ENCODE assay signal across 28 cellular contexts in genomic region chr13:49867834-49868233, GRCh38.
"Had no signal": no experiment of that assay in that cellular context is flagged by ENCODE, and none has a peak within 500 bp of the region (broad histone marks: within the 10 kb centered on the region; RNA-seq: fewer than 3 reads in every experiment).

No MANE protein-coding gene starts in this region.

- FAIRE-seq: urothelium cell line had no signal

- H3K27me3 Mint-ChIP-seq: stimulated activated naive CD8-positive, alpha-beta T cell treated with anti-CD3 and anti-CD28 coated beads, Interleukin-15, amount 100 ng/mL, for 72 hours; type B pancreatic cell had no signal

- H3K36me3 ChIP-seq: stomach, suprapubic skin, thoracic aorta, thyroid gland, tibial artery, tibial nerve, transverse colon, upper lobe of left lung, upper lobe of right lung, uterus, vagina had no signal

- H3K9me3 ChIP-seq: stomach, suprapubic skin, testis, thoracic aorta, thyroid gland, tibial artery, tibial nerve, transverse colon, upper lobe of left lung, upper lobe of right lung, uterus, vagina had no signal

- H3K27me3 ChIP-seq: stomach, suprapubic skin, testis, thyroid gland, tibial artery, tibial nerve, transverse colon, upper lobe of left lung, upper lobe of right lung, uterus, vagina had no signal

- H3K4me3 ChIP-seq: stomach, suprapubic skin, testis, thoracic aorta, thyroid gland, tibial artery, tibial nerve, transverse colon, upper lobe of left lung, upper lobe of right lung, uterus, vagina had no signal

- H3K27ac Mint-ChIP-seq: stimulated activated effector memory CD8-positive, alpha-beta T cell treated with anti-CD3 and anti-CD28 coated beads, Interleukin-12 subunit alpha, Interleukin-12 subunit beta, amount 100 ng/mL, for 72 hours; stimulated activated naive B cell treated with anti-CD40 and anti-IgM and Interleukin-4, amounts not matched to agents 10 μg/mL and 1 μg/mL and 100 μg/mL, for 72 hours; stimulated activated naive CD8-positive, alpha-beta T cell treated with anti-CD3 and anti-CD28 coated beads, Interleukin-15, amount 100 ng/mL, for 72 hours; stimulated activated naive CD8-positive, alpha-beta T cell treated with anti-CD3 and anti-CD28 coated beads, Interleukin-15, Interleukin-2, amounts not matched to agents 100 ng/mL and 50 ng/mL, for 24 hours; type B pancreatic cell had no signal

- H3K27ac ChIP-seq: stomach, suprapubic skin, testis, thoracic aorta, thyroid gland, tibial artery, tibial nerve, transverse colon, upper lobe of left lung, upper lobe of right lung, uterus, vagina had no signal

- H3K9me3 Mint-ChIP-seq: stimulated activated effector memory CD8-positive, alpha-beta T cell treated with anti-CD3 and anti-CD28 coated beads, Interleukin-12 subunit alpha, Interleukin-12 subunit beta, amount 100 ng/mL, for 72 hours; stimulated activated naive CD8-positive, alpha-beta T cell treated with anti-CD3 and anti-CD28 coated beads, Interleukin-15, amount 100 ng/mL, for 72 hours; stimulated activated naive CD8-positive, alpha-beta T cell treated with anti-CD3 and anti-CD28 coated beads, Interleukin-15, Interleukin-2, amounts not matched to agents 100 ng/mL and 50 ng/mL, for 24 hours had no signal

- ATAC-seq: stimulated activated effector memory CD8-positive, alpha-beta T cell treated with anti-CD3 and anti-CD28 coated beads, Interleukin-12 subunit alpha, Interleukin-12 subunit beta, amount 100 ng/mL, for 72 hours; stimulated activated naive B cell treated with anti-CD40 and anti-IgM and Interleukin-4, amounts not matched to agents 10 μg/mL and 1 μg/mL and 100 μg/mL, for 72 hours; stimulated activated naive CD8-positive, alpha-beta T cell treated with anti-CD3 and anti-CD28 coated beads, Interleukin-15, amount 100 ng/mL, for 72 hours; stimulated activated naive CD8-positive, alpha-beta T cell treated with anti-CD3 and anti-CD28 coated beads, Interleukin-15, Interleukin-2, amounts not matched to agents 100 U/mL and 50 U/mL, for 24 hours; upper lobe of right lung had no signal

- H3K4me3 Mint-ChIP-seq: stimulated activated effector memory CD8-positive, alpha-beta T cell treated with anti-CD3 and anti-CD28 coated beads, Interleukin-12 subunit alpha, Interleukin-12 subunit beta, amount 100 ng/mL, for 72 hours; stimulated activated naive B cell treated with anti-CD40 and anti-IgM and Interleukin-4, amounts not matched to agents 10 μg/mL and 1 μg/mL and 100 μg/mL, for 72 hours; stimulated activated naive CD8-positive, alpha-beta T cell treated with anti-CD3 and anti-CD28 coated beads, Interleukin-15, amount 100 ng/mL, for 72 hours; stimulated activated naive CD8-positive, alpha-beta T cell treated with anti-CD3 and anti-CD28 coated beads, Interleukin-15, Interleukin-2, amounts not matched to agents 100 ng/mL and 50 ng/mL, for 24 hours; type B pancreatic cell had no signal

- H3K4me1 Mint-ChIP-seq: stimulated activated effector memory CD8-positive, alpha-beta T cell treated with anti-CD3 and anti-CD28 coated beads, Interleukin-12 subunit alpha, Interleukin-12 subunit beta, amount 100 ng/mL, for 72 hours; stimulated activated naive B cell treated with anti-CD40 and anti-IgM and Interleukin-4, amounts not matched to agents 10 μg/mL and 1 μg/mL and 100 μg/mL, for 72 hours; stimulated activated naive CD8-positive, alpha-beta T cell treated with anti-CD3 and anti-CD28 coated beads, Interleukin-15, amount 100 ng/mL, for 72 hours had no signal

- H3K36me3 Mint-ChIP-seq: stimulated activated effector memory CD8-positive, alpha-beta T cell treated with anti-CD3 and anti-CD28 coated beads, Interleukin-12 subunit alpha, Interleukin-12 subunit beta, amount 100 ng/mL, for 72 hours; stimulated activated naive B cell treated with anti-CD40 and anti-IgM and Interleukin-4, amounts not matched to agents 10 μg/mL and 1 μg/mL and 100 μg/mL, for 72 hours; type B pancreatic cell had no signal

- H3K4me1 ChIP-seq: stomach, suprapubic skin, testis, thyroid gland, tibial artery, tibial nerve, transverse colon, upper lobe of left lung, upper lobe of right lung, uterus, vagina had no signal

- DNase-seq: stimulated activated CD4-positive, alpha-beta T cell treated with anti-CD3 and anti-CD28 coated beads, Interleukin-2, amount 100 ng/mL, for 48 hours; stimulated activated CD4-positive, alpha-beta T cell treated with anti-CD3 and anti-CD28 coated beads, Interleukin-4, amount 100 ng/mL, for 1 hour; stimulated activated CD4-positive, alpha-beta T cell treated with anti-CD3 and anti-CD28 coated beads, Interleukin-4, amount 100 ng/mL, for 24 hours; stimulated activated CD4-positive, alpha-beta T cell treated with anti-CD3 and anti-CD28 coated beads, Interleukin-4, amount 100 ng/mL, for 4 hours; stimulated activated CD8-positive, alpha-beta memory T cell treated with anti-CD3 and anti-CD28 coated beads, Interleukin-4, amount 100 ng/mL, for 48 hours; stimulated activated naive B cell treated with anti-CD40 and anti-IgM and Interleukin-4, amounts not matched to agents 10 μg/mL and 1 μg/mL and 100 μg/mL, for 72 hours; stimulated activated naive CD4-positive, alpha-beta T cell; stimulated activated naive CD4-positive, alpha-beta T cell treated with Interleukin-2 at 50 U/mL for 16 hours; stimulated activated naive CD8-positive, alpha-beta T cell treated with anti-CD3 and anti-CD28 coated beads, Interleukin-15, amount 100 ng/mL, for 72 hours; stimulated activated naive CD8-positive, alpha-beta T cell treated with anti-CD3 and anti-CD28 coated beads, Interleukin-15, Interleukin-2, amounts not matched to agents 100 U/mL and 50 U/mL, for 24 hours; stomach; substantia nigra; testis; thyroid gland; tibial artery; transverse colon; trophoblast cell; upper lobe of left lung; upper lobe of right lung; uterus had no signal
